ENCODE assay signal across 1 cellular context in the genomic region with DNA sequence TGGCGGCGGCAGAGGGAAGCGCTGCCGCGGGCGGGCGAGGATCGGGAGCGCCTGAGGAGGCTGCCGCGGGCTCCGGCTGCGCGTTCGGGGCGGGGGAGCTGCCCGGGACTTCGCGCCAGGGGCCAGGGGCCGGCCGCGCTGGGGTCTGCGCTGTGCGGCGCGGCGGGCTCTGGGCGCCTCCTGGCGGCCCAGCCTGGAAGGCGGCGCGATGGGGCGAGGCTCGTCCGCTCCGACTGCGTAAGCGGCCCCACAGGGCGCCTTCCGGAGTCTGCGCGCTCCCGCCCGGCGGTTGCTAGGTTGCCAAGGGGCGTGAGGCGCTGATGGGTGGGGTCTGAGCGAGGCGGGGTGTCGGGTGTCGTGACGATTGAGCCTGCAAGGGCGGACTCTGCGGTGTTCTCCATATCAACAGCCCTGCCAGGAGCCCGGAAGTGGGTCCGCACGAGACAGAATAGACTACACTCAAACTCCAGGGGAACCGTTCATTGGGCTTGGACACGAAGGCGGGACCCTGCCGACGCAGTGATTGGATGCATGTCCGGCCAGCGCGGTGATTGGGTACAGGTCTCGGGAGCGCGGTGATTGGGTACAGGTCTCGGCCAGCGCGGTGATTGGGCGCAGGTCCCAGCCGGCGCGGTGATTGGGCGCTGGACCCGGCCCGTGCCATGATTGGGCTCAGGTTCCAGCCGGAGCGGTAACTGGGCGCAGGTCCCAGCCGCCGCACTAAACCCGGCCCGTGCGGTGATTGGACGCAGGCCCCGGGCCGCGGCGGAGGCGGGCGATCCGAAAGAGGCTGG.
A peak's percentile ranks its signal among the peaks of the same experiment; 100 is the strongest.
TF ChIP-seq lines count a peak whose summit lies in the region.

A gene with protein sequence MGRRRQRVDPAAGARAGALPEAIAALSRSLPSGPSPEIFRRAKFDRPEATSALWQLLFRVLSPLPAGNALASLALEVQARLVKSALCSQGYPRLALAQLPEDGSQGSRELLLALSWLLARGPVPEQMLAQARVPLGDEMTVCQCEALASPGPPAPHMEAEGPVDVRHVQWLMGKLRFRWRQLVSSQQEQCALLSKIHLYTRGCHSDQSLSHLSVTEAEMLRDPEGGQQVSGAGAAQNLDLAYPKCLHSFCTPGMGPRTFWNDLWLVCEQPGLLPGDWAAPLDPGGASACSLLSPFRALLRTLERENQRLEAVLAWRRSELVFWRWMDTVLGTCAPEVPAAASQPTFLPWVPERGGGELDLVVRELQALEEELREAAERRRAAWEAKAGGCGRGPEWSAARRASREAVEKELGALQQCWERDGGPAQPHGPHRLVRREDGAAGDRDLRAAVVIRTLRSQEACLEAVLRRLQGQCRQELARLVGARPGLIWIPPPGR (plus strand): TSS at position 675 of the 794 bp plus-strand sequence. CDS start 130 bp downstream, outside the sequence.

TF ChIP-seq in HepG2, 621 proteins besides CTCF, POLR2A, EP300 and RAD21 (continued from another document and continues in another):
- TF ChIP-seq, protein P1, sequence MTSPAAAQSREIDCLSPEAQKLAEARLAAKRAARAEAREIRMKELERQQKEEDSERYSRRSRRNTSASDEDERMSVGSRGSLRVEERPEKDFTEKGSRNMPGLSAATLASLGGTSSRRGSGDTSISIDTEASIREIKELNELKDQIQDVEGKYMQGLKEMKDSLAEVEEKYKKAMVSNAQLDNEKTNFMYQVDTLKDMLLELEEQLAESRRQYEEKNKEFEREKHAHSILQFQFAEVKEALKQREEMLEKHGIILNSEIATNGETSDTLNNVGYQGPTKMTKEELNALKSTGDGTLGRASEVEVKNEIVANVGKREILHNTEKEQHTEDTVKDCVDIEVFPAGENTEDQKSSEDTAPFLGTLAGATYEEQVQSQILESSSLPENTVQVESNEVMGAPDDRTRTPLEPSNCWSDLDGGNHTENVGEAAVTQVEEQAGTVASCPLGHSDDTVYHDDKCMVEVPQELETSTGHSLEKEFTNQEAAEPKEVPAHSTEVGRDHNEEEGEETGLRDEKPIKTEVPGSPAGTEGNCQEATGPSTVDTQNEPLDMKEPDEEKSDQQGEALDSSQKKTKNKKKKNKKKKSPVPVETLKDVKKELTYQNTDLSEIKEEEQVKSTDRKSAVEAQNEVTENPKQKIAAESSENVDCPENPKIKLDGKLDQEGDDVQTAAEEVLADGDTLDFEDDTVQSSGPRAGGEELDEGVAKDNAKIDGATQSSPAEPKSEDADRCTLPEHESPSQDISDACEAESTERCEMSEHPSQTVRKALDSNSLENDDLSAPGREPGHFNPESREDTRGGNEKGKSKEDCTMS (CRISPR knock-in tag; conservative IDR thresholded peaks at IDR 0.05) = no peak
- TF ChIP-seq REL (CRISPR knock-in tag; conservative IDR thresholded peaks at IDR 0.05) (peak; percentile 11; the same call in 1 of the 2 replicates), ZNF589 (CRISPR knock-in tag; conservative IDR thresholded peaks at IDR 0.05) (peak; percentile 82), ZNF460 (CRISPR knock-in tag; IDR thresholded peaks at IDR 0.05; ENCODE audit: borderline replicate concordance) (no peak; the same call in 1 of the 2 replicates), ZBTB21 (CRISPR knock-in tag; IDR thresholded peaks at IDR 0.05) (no peak), NCOA1 (CRISPR knock-in tag; IDR thresholded peaks at IDR 0.05) (peak; percentile 77; the same call in 1 of the 2 replicates), RARG (CRISPR knock-in tag; IDR thresholded peaks at IDR 0.05; ENCODE audit: low read depth) (no peak), CBX1 (IDR thresholded peaks at IDR 0.05; ENCODE audit: low read depth) (peak; percentile 66), ZNF430 (CRISPR knock-in tag; IDR thresholded peaks at IDR 0.05) (peak; percentile 46), MLLT10 (CRISPR knock-in tag; IDR thresholded peaks at IDR 0.05) (no peak), KDM5B (CRISPR knock-in tag; IDR thresholded peaks at IDR 0.05; ENCODE audit: borderline replicate concordance) (peak; percentile 65; the same call in 1 of the 2 replicates), MIER2 (CRISPR knock-in tag; IDR thresholded peaks at IDR 0.05) (no peak), NR2F6 (IDR thresholded peaks at IDR 0.05) (no peak), NR2F6 (CRISPR knock-in tag; IDR thresholded peaks at IDR 0.05) (peak; percentile 41; the same call in 1 of the 2 replicates), ZNF296 (CRISPR knock-in tag; conservative IDR thresholded peaks at IDR 0.05) (no peak), ISX (CRISPR knock-in tag; conservative IDR thresholded peaks at IDR 0.05) (no peak), ZNF10 (CRISPR knock-in tag; IDR thresholded peaks at IDR 0.05; ENCODE audit: borderline replicate concordance, low read depth) (no peak), ZNF329 (CRISPR knock-in tag; IDR thresholded peaks at IDR 0.05; ENCODE audit: low read depth) (peak; percentile 57; the same call in 1 of the 2 replicates), MEIS1 (CRISPR knock-in tag; IDR thresholded peaks at IDR 0.05; ENCODE audit: borderline replicate concordance) (no peak)
- TF ChIP-seq, protein P2, sequence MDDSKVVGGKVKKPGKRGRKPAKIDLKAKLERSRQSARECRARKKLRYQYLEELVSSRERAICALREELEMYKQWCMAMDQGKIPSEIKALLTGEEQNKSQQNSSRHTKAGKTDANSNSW (CRISPR knock-in tag; IDR thresholded peaks at IDR 0.05; ENCODE audit: borderline replicate concordance) = no peak
- TF ChIP-seq, protein P3, sequence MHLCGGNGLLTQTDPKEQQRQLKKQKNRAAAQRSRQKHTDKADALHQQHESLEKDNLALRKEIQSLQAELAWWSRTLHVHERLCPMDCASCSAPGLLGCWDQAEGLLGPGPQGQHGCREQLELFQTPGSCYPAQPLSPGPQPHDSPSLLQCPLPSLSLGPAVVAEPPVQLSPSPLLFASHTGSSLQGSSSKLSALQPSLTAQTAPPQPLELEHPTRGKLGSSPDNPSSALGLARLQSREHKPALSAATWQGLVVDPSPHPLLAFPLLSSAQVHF (CRISPR knock-in tag; IDR thresholded peaks at IDR 0.05) = peak; percentile 71; the same call in 1 of the 2 replicates
- TF ChIP-seq, protein P4, sequence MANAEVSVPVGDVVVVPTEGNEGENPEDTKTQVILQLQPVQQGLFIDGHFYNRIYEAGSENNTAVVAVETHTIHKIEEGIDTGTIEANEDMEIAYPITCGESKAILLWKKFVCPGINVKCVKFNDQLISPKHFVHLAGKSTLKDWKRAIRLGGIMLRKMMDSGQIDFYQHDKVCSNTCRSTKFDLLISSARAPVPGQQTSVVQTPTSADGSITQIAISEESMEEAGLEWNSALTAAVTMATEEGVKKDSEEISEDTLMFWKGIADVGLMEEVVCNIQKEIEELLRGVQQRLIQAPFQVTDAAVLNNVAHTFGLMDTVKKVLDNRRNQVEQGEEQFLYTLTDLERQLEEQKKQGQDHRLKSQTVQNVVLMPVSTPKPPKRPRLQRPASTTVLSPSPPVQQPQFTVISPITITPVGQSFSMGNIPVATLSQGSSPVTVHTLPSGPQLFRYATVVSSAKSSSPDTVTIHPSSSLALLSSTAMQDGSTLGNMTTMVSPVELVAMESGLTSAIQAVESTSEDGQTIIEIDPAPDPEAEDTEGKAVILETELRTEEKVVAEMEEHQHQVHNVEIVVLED (CRISPR knock-in tag; IDR thresholded peaks at IDR 0.05; ENCODE audit: borderline replicate concordance) = peak; percentile 76
- TF ChIP-seq, protein P5, sequence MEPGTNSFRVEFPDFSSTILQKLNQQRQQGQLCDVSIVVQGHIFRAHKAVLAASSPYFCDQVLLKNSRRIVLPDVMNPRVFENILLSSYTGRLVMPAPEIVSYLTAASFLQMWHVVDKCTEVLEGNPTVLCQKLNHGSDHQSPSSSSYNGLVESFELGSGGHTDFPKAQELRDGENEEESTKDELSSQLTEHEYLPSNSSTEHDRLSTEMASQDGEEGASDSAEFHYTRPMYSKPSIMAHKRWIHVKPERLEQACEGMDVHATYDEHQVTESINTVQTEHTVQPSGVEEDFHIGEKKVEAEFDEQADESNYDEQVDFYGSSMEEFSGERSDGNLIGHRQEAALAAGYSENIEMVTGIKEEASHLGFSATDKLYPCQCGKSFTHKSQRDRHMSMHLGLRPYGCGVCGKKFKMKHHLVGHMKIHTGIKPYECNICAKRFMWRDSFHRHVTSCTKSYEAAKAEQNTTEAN (CRISPR knock-in tag; conservative IDR thresholded peaks at IDR 0.05) = peak; percentile 64
- TF ChIP-seq, protein P6, sequence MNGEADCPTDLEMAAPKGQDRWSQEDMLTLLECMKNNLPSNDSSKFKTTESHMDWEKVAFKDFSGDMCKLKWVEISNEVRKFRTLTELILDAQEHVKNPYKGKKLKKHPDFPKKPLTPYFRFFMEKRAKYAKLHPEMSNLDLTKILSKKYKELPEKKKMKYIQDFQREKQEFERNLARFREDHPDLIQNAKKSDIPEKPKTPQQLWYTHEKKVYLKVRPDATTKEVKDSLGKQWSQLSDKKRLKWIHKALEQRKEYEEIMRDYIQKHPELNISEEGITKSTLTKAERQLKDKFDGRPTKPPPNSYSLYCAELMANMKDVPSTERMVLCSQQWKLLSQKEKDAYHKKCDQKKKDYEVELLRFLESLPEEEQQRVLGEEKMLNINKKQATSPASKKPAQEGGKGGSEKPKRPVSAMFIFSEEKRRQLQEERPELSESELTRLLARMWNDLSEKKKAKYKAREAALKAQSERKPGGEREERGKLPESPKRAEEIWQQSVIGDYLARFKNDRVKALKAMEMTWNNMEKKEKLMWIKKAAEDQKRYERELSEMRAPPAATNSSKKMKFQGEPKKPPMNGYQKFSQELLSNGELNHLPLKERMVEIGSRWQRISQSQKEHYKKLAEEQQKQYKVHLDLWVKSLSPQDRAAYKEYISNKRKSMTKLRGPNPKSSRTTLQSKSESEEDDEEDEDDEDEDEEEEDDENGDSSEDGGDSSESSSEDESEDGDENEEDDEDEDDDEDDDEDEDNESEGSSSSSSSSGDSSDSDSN (CRISPR knock-in tag; IDR thresholded peaks at IDR 0.05) = peak; percentile 63
- TF ChIP-seq, protein P7, sequence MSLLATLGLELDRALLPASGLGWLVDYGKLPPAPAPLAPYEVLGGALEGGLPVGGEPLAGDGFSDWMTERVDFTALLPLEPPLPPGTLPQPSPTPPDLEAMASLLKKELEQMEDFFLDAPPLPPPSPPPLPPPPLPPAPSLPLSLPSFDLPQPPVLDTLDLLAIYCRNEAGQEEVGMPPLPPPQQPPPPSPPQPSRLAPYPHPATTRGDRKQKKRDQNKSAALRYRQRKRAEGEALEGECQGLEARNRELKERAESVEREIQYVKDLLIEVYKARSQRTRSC (CRISPR knock-in tag; IDR thresholded peaks at IDR 0.05; ENCODE audit: low read depth) = no peak
- TF ChIP-seq, protein P8, sequence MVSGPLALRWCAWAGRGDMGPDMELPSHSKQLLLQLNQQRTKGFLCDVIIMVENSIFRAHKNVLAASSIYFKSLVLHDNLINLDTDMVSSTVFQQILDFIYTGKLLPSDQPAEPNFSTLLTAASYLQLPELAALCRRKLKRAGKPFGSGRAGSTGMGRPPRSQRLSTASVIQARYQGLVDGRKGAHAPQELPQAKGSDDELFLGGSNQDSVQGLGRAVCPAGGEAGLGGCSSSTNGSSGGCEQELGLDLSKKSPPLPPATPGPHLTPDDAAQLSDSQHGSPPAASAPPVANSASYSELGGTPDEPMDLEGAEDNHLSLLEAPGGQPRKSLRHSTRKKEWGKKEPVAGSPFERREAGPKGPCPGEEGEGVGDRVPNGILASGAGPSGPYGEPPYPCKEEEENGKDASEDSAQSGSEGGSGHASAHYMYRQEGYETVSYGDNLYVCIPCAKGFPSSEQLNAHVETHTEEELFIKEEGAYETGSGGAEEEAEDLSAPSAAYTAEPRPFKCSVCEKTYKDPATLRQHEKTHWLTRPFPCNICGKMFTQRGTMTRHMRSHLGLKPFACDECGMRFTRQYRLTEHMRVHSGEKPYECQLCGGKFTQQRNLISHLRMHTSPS (CRISPR knock-in tag; IDR thresholded peaks at IDR 0.05; ENCODE audit: low read depth) = no peak
- TF ChIP-seq, protein P9, sequence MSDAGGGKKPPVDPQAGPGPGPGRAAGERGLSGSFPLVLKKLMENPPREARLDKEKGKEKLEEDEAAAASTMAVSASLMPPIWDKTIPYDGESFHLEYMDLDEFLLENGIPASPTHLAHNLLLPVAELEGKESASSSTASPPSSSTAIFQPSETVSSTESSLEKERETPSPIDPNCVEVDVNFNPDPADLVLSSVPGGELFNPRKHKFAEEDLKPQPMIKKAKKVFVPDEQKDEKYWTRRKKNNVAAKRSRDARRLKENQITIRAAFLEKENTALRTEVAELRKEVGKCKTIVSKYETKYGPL (CRISPR knock-in tag; IDR thresholded peaks at IDR 0.05) = no peak
